ENCODE assay signal across 1 cellular context in genomic region chr15:77500986-77501385, GRCh38.
TF ChIP-seq lines count a peak whose summit lies in the region.

No MANE protein-coding gene starts in this region.

TF ChIP-seq in WTC11, 78 proteins besides CTCF, POLR2A, EP300 and RAD21 (continued from another document):
- no peak for TF ChIP-seq ZNF512 (CRISPR knock-in tag; IDR thresholded peaks at IDR 0.05; ENCODE audit: borderline replicate concordance)
- TF ChIP-seq ZNF423 (CRISPR knock-in tag; IDR thresholded peaks at IDR 0.05), result no peak
